In the genomic region with DNA sequence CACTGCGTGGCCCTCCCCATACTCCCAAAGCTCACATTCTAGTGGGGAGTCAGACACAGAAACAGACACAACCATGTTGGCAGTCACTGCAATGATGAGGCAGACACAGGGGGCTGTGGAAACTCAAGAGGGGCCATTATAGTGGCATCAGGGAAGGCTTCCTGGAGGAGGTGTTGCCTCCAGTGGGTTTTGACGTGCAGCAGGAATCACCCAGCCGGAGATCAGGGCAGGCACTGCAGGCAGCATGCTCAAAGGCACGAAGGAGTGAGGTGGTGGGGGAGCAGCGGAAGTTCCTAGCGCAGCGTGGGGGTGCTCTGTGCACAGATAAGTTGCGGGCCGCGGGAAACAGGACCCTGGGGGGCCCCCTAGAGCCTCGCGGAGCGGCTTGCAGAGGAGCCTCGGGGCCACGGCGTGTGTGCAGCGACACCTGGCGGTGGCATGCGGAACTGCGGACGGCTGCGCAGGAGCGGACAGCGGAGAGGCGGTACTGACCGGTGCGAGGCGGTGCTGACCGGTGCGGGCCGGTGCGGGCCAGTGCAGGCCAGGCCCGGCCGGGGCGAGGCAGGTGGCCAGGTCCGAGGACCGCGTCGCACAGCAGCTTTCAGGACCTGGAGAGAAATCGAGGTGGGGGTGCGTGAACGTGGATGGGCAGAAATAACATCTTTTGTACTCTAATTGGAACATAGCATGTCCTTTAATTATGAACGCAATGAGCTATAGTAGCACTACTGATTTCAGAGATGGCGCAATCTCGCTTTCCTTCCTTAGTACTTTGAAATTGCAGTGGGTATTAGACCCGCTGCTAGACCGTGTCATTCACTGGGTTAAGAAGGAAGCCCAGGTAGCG, we compare ENCODE assay signal across 8 cellular contexts.
DNase-seq lines count a peak whose midpoint lies in the region; ATAC-seq and TF ChIP-seq lines count a peak whose summit lies in the region.

No MANE protein-coding gene starts in this region.

- no peaks in the 10 kb centered on the region for H3K27me3 ChIP-seq in GM23248 (replicated peaks; ENCODE audit: insufficient read depth)
- peaks cover 3% of the 10 kb centered on the region for H3K27me3 ChIP-seq in lung (ENCODE audit: control insufficient read depth, insufficient read depth)

- H3K79me2 ChIP-seq in GM23248 (ENCODE audit: insufficient read depth): no peaks in the 10 kb centered on the region

- peak; percentile 79 for ATAC-seq in lung (ENCODE audit: insufficient read depth, low FRiP score)

- H3K27me3 Mint-ChIP-seq in dendritic cell treated with granulocyte-macrophage colony-stimulating factor and Interleukin-4, amounts not matched to agents 40 ng/mL and 50 ng/mL, for 4 days: peaks cover 62% of the 10 kb centered on the region

- H3F3A ChIP-seq in GM23248 (ENCODE audit: insufficient read depth): no peaks in the 10 kb centered on the region

- peak; percentile 98 for TF ChIP-seq CTCF in lung (IDR thresholded peaks at IDR 0.05; ENCODE audit: control extremely low read depth, extremely low read depth)

- H3K9ac ChIP-seq in GM23248: peak overlapping the region; percentile 48; the same call in 1 of the 2 replicates

- peak overlapping the region; percentile 48; the same call in 1 of the 2 replicates for H2AFZ ChIP-seq in GM23248

- no peaks in the 10 kb centered on the region for H3K36me3 ChIP-seq in GM23248 (ENCODE audit: low read depth)
- no peaks in the 10 kb centered on the region for H3K36me3 ChIP-seq in lung (ENCODE audit: control insufficient read depth in 2 of 2, insufficient read depth in 2 of 2, low read length in 2 of 2)

- peak overlapping the region; percentile 54 for H3K4me2 ChIP-seq in GM23248 (ENCODE audit: unreplicated experiment)

- H3K27ac ChIP-seq in GM23248: no peak overlapping the region
- no peak overlapping the region for H3K27ac ChIP-seq in lung (ENCODE audit: low read depth in 1 of 2, low read length in 1 of 2)

- intact Hi-C loops in dendritic cell treated with granulocyte-macrophage colony-stimulating factor and Interleukin-4, amounts not matched to agents 40 ng/mL and 50 ng/mL, for 4 days (cut with micrococcal nuclease): no loop called here

- peak overlapping the region; percentile 1 for H3K4me3 Mint-ChIP-seq in dendritic cell treated with granulocyte-macrophage colony-stimulating factor and Interleukin-4, amounts not matched to agents 40 ng/mL and 50 ng/mL, for 4 days

- H3K27ac Mint-ChIP-seq in dendritic cell treated with granulocyte-macrophage colony-stimulating factor and Interleukin-4, amounts not matched to agents 40 ng/mL and 50 ng/mL, for 4 days: no peak overlapping the region

- peaks cover 21% of the 10 kb centered on the region for H3K4me1 Mint-ChIP-seq in dendritic cell treated with granulocyte-macrophage colony-stimulating factor and Interleukin-4, amounts not matched to agents 40 ng/mL and 50 ng/mL, for 4 days (ENCODE audit: low read depth)

- no peaks in the 10 kb centered on the region for H3K9me2 ChIP-seq in GM23248 (ENCODE audit: insufficient read depth)

- H3K4me3 ChIP-seq in GM23248 (no peak overlapping the region), lung (no peak overlapping the region)

- 16 to 18% methylated on average over 38 to 48 of the region's 48 CpGs for WGBS in GM23248 (ENCODE audit: low coverage in 1 of 2, low lambda C conversion rate in 2 of 2, missing lambda C conversion rate in 2 of 2), 2 experiments
- 13 to 15% methylated on average over 48 of the region's 48 CpGs for WGBS in lung, 2 donors

- H3K9me3 ChIP-seq in GM23248 (ENCODE audit: low read depth) (no peaks in the 10 kb centered on the region), lung (ENCODE audit: control insufficient read depth in 2 of 2, insufficient read depth in 1 of 2, low read length in 1 of 2) (no peaks in the 10 kb centered on the region)

- DNase-seq in D341Med (ENCODE audit: low spot score) (peak; percentile 91), GM23248 (peak; percentile 76), NCI-H226 (peak; percentile 87), lung (ENCODE audit: low spot score) (peak; percentile 78), NCI-H1048 (lab: John Stamatoyannopoulos, UW) (no peak)
- peak; percentile 82 to 83 for DNase-seq in activated CD4-positive, alpha-beta T cell treated with anti-CD3 and anti-CD28 coated beads, Interleukin-2, amount 50 U/mL, for 48 hours
- peak; percentile 66 for DNase-seq in stimulated activated CD8-positive, alpha-beta memory T cell treated with anti-CD3 and anti-CD28 coated beads, Interleukin-12 subunit alpha, Interleukin-12 subunit beta, amount 100 ng/mL, for 1 hour (ENCODE audit: low read depth)

- no peaks in the 10 kb centered on the region for H3K9me3 Mint-ChIP-seq in dendritic cell treated with granulocyte-macrophage colony-stimulating factor and Interleukin-4, amounts not matched to agents 40 ng/mL and 50 ng/mL, for 4 days

- H3K4me1 ChIP-seq in GM23248 (ENCODE audit: insufficient read depth) (peaks cover 9% of the 10 kb centered on the region), lung (ENCODE audit: control insufficient read depth in 2 of 2, insufficient read depth in 2 of 2, low read length in 2 of 2) (peaks cover 0 to 9% of the 10 kb centered on the region in 2 donors)

- H3K36me3 Mint-ChIP-seq in dendritic cell treated with granulocyte-macrophage colony-stimulating factor and Interleukin-4, amounts not matched to agents 40 ng/mL and 50 ng/mL, for 4 days (ENCODE audit: low read depth): no peaks in the 10 kb centered on the region

- in situ Hi-C loops in GM23248 (cut with MboI): no loop called here

- no peaks in the 10 kb centered on the region for H4K20me1 ChIP-seq in GM23248 (ENCODE audit: insufficient read depth)
